In genomic region chr1:174258148-174258550, GRCh38 we compare ENCODE assay signal across 8 cellular contexts.
A peak's percentile ranks its signal among the peaks of the same experiment; 100 is the strongest.
DNase-seq lines count a peak whose midpoint lies in the region; ATAC-seq and TF ChIP-seq lines count a peak whose summit lies in the region.

No MANE protein-coding gene starts in this region.

- H3K4me3 ChIP-seq in gastrocnemius medialis, result no peak overlapping the region

- H3K27me3 Mint-ChIP-seq in T-helper 17 cell, result no peaks in the 10 kb centered on the region
- no peaks in the 10 kb centered on the region for H3K27me3 Mint-ChIP-seq in chondrocyte (ENCODE audit: low read depth)

- in situ Hi-C loops in gastrocnemius medialis (cut with MboI; ENCODE audit: low sequenced_read_pairs in 4 of 4), result loop anchor here in 3 of 4 donors (10.0 to 25.0 kb wide), 2 partner anchors 479 to 487 kb away; no protein-coding TSS in a partner anchor

- H3K36me3 ChIP-seq in gastrocnemius medialis, result no peaks in the 10 kb centered on the region

- no peaks in the 10 kb centered on the region for H3K9me3 ChIP-seq in T-helper 17 cell (ENCODE audit: control insufficient read depth, low read length, poor library complexity, severe bottlenecking)
- no peaks in the 10 kb centered on the region for H3K9me3 ChIP-seq in gastrocnemius medialis

- H3K9me3 Mint-ChIP-seq in chondrocyte (ENCODE audit: low read depth), result peaks cover 3% of the 10 kb centered on the region

- TF ChIP-seq CTCF in chondrocyte (IDR thresholded peaks at IDR 0.05) (peak; percentile 89), gastrocnemius medialis (IDR thresholded peaks at IDR 0.05 in 4 of 5, conservative IDR thresholded peaks at IDR 0.05 in 1 of 5) (peak in 2 of 5 experiments; percentile 30 to 49)

- DNase-seq in activated CD4-positive, CD25-positive, alpha-beta regulatory T cell (lab: John Stamatoyannopoulos, UW), result peak in 3 of 4 experiments; percentile 2 to 19 (median 3)
- DNase-seq in activated CD4-positive, CD25-positive, alpha-beta regulatory T cell treated with anti-CD3 and anti-CD28 coated beads, Interleukin-2, amount 50 U/mL, for 72 hours, result no peak
- peak; percentile 40 for DNase-seq in NCI-H1048 (lab: John Stamatoyannopoulos, UW)
- peak in 1 of 3 donors; percentile 21 for DNase-seq in T-helper 17 cell
- no peak for DNase-seq in chondrocyte (ENCODE audit: low spot score)
- DNase-seq in medulla oblongata (ENCODE audit: extremely low spot score), result peak; percentile 66
- DNase-seq in superior temporal gyrus (ENCODE audit: extremely low spot score), result peak; percentile 81
- DNase-seq in gastrocnemius medialis, result no peak

- H3K4me1 Mint-ChIP-seq in T-helper 17 cell (peaks cover 4% of the 10 kb centered on the region), chondrocyte (ENCODE audit: low read depth) (peaks cover 4% of the 10 kb centered on the region)

- intact Hi-C loops in gastrocnemius medialis (cut with DNase I; ENCODE audit: low total_unique reads), result loop anchor here (5.0 kb wide), 1 partner anchor 484 kb away; no protein-coding TSS in a partner anchor

- H3K27ac ChIP-seq in gastrocnemius medialis, result no peak overlapping the region

- H3K27ac Mint-ChIP-seq in T-helper 17 cell (no peak overlapping the region), chondrocyte (ENCODE audit: unreplicated experiment) (no peak overlapping the region)

- H3K27me3 ChIP-seq in gastrocnemius medialis, result no peaks in the 10 kb centered on the region

- ATAC-seq in T-helper 17 cell (peak; percentile 59), gastrocnemius medialis (no peak)

- H3K4me3 Mint-ChIP-seq in T-helper 17 cell (no peak overlapping the region), chondrocyte (ENCODE audit: unreplicated experiment) (no peak overlapping the region)

- no peaks in the 10 kb centered on the region for H3K4me1 ChIP-seq in gastrocnemius medialis

- peaks cover 5% of the 10 kb centered on the region for H3K36me3 Mint-ChIP-seq in T-helper 17 cell (ENCODE audit: low read depth)
- peaks cover 8% of the 10 kb centered on the region for H3K36me3 Mint-ChIP-seq in chondrocyte (ENCODE audit: low read depth)

- no peak for TF ChIP-seq POLR2A in gastrocnemius medialis (IDR thresholded peaks at IDR 0.05)

Comparison
In these comparisons a context has a peak if more than half of its experiments do, and no peak if none do; other contexts are left out.
1. DNase-seq: peak in activated CD4-positive, CD25-positive, alpha-beta regulatory T cell (3 of 4), NCI-H1048 (single experiment), medulla oblongata (single experiment) and superior temporal gyrus (single experiment); none in activated CD4-positive, CD25-positive, alpha-beta regulatory T cell treated with anti-CD3 and anti-CD28 coated beads, Interleukin-2, amount 50 U/mL, for 72 hours (single experiment), chondrocyte (single experiment) and gastrocnemius medialis (0 of 2).